ENCODE assay signal across 8 cellular contexts in genomic region chr3:179562467-179563297, GRCh38. TPM values are rescaled to one million over a fixed set of nuclear protein-coding genes. Genes with fewer than 3 reads are reported as not detected.
DNase-seq lines count a peak whose midpoint lies in the region; ATAC-seq, FAIRE-seq and TF ChIP-seq lines count a peak whose summit lies in the region.

Gene ACTL6A, plus strand, starts transcription at chr3:179562926. Its CDS starts 167 bp downstream, at chr3:179563093.

- no peak for TF ChIP-seq CTCF in transverse colon (IDR thresholded peaks at IDR 0.05)

- POLR2A ChIA-PET in T-cell (lab: Charles Lee): interaction anchor here (0.5 to 1.5 kb wide), 5 partner anchors 39 to 1402 kb away, joined by 3 to 9 read pairs (median 3); partner anchors contain the start of genes MRPL47 (in 1 of the 2) and NDUFB5 (in 1 of the 2)

- peak within 1 kb of the TSS; percentile 99 for H2AFZ ChIP-seq in trophoblast cell (ENCODE audit: insufficient read depth, low read length, poor library complexity)

- H3K27me3 Mint-ChIP-seq in T-cell: peaks cover 0 to 5% of the 10 kb centered on the region in 2 donors

- H3K4me2 ChIP-seq in trophoblast cell (ENCODE audit: low read length): peak within 1 kb of the TSS; percentile 86

- no peaks in the 10 kb centered on the region for H3K27me3 ChIP-seq in trophoblast cell (ENCODE audit: insufficient read depth, low read length)
- H3K27me3 ChIP-seq in transverse colon: no peaks in the 10 kb centered on the region

- peak within 1 kb of the TSS; percentile 98 for H4K91ac ChIP-seq in trophoblast cell (ENCODE audit: low read depth, low read length)

- H3K23ac ChIP-seq in trophoblast cell (ENCODE audit: low read length): no peak within 1 kb of the TSS

- peak within 1 kb of the TSS; percentile 100 for H4K8ac ChIP-seq in trophoblast cell (ENCODE audit: low read depth, low read length)

- peak within 1 kb of the TSS; percentile 98 for H3K4ac ChIP-seq in trophoblast cell (ENCODE audit: low read depth, low read length)

- H3K79me2 ChIP-seq in trophoblast cell (ENCODE audit: control insufficient read depth, insufficient read depth, low read length, poor library complexity): peaks cover 9% of the 10 kb centered on the region

- H3K4me3 Mint-ChIP-seq in T-cell: peak within 1 kb of the TSS; percentile 94 to 98 (median 98)

- peak within 1 kb of the TSS; percentile 97 for H3K9ac ChIP-seq in trophoblast cell (ENCODE audit: low read length)

- H2BK5ac ChIP-seq in trophoblast cell (ENCODE audit: low read depth, low read length, poor library complexity): peak within 1 kb of the TSS; percentile 94

- peak within 1 kb of the TSS; percentile 87 for H2BK12ac ChIP-seq in trophoblast cell (ENCODE audit: low read length)

- no peaks in the 10 kb centered on the region for H3K36me3 Mint-ChIP-seq in T-cell

- peak within 1 kb of the TSS; percentile 100 for H3K14ac ChIP-seq in trophoblast cell (ENCODE audit: low read length)

- H3K4me3 ChIP-seq in trophoblast cell (ENCODE audit: low read depth, low read length) (peak within 1 kb of the TSS; percentile 99), transverse colon (peak within 1 kb of the TSS; percentile 74 to 89 (median 84))

- H3K18ac ChIP-seq in trophoblast cell (ENCODE audit: low read length): peak within 1 kb of the TSS; percentile 99

- ATAC-seq in HG02840 (IDR thresholded peaks at IDR 0.05; ENCODE audit: low FRiP score, unreplicated experiment): peak; percentile 97
- peak; percentile 93 to 95 (median 94) for ATAC-seq in T-cell (replicated peaks in 1 of 4)

- TF ChIP-seq EP300 in transverse colon (IDR thresholded peaks at IDR 0.05; ENCODE audit: low read depth): no peak

- WGBS in adipose tissue, 3 donors: 1% methylated on average over 62 to 65 of the region's 65 CpGs
- no CpG with 5 or more reads among the region's 65 CpGs for WGBS in trophoblast cell (ENCODE audit: extremely low coverage, insufficient coverage, insufficient read length)
- 1 to 2% methylated on average over 16 to 51 of the region's 65 CpGs for WGBS in transverse colon (ENCODE audit: low coverage in 1 of 2), 2 donors

- H3K27ac Mint-ChIP-seq in T-cell: peak within 1 kb of the TSS; percentile 95 to 98

- H3K9me3 ChIP-seq in trophoblast cell (ENCODE audit: insufficient read depth, low read depth, low read length) (no peaks in the 10 kb centered on the region), transverse colon (no peaks in the 10 kb centered on the region)

- H3K27ac ChIP-seq in adipose tissue (ENCODE audit: low read depth, low read length): no peak within 1 kb of the TSS
- peak within 1 kb of the TSS; percentile 98 for H3K27ac ChIP-seq in trophoblast cell (ENCODE audit: low read depth, low read length)
- peak within 1 kb of the TSS; percentile 91 to 95 (median 92) for H3K27ac ChIP-seq in transverse colon

- DNase-seq in GM12891 (ENCODE audit: insufficient read length, low spot score) (peak; percentile 93), NCI-H1436 treated with DMSO at 0.1 percent for 48 hours (lab: John Stamatoyannopoulos, UW) (peak; percentile 99), T-cell (peak; percentile 93 to 99 (median 98)), cardiac septum (ENCODE audit: low spot score) (peak; percentile 100), trophoblast cell (peak; percentile 100), transverse colon (peak; percentile 100)

- peak; percentile 99 for FAIRE-seq in GM12891 (lab: Jason Lieb, UNC)

- TF ChIP-seq POLR2A in GM12891 (IDR thresholded peaks at IDR 0.05; ENCODE audit: low read depth, low read length): peak; percentile 88
- peak; percentile 64 for TF ChIP-seq POLR2A in transverse colon (IDR thresholded peaks at IDR 0.05)

- in situ Hi-C loops in transverse colon (cut with MboI; ENCODE audit: low pct_ligation_motif_present in 1 of 4, low pct_unique_long_range_greater_than_20kb in 1 of 4, low sequenced_read_pairs in 3 of 4): loop anchor here in 3 of 4 donors (25.0 kb wide), 3 partner anchors 125 to 550 kb away; no protein-coding TSS in a partner anchor

- intact Hi-C loops in cardiac septum (cut with DNase I) (loop anchor here (5.0 kb wide), 3 partner anchors 40 to 415 kb away; partner anchors contain the start of genes MFN1, MRPL47, NDUFB5 and PIK3CA), transverse colon (cut with DNase I; ENCODE audit: low total_unique reads) (loop anchor here (5.0 to 10.0 kb wide), 3 partner anchors 40 to 545 kb away; partner anchors contain the start of genes MFN1, MRPL47 and NDUFB5)

- peaks cover 2 to 3% of the 10 kb centered on the region in 2 experiments for H3K4me1 ChIP-seq in trophoblast cell (ENCODE audit: control insufficient read depth in 1 of 2, insufficient read depth in 2 of 2, low read length in 2 of 2)
- peaks cover 6 to 15% (median 8%) of the 10 kb centered on the region in 4 donors for H3K4me1 ChIP-seq in transverse colon

- CTCF ChIA-PET in T-cell (lab: Charles Lee): interaction anchor here (0.5 to 2.6 kb wide), 14 partner anchors 8 to 553 kb away, joined by 3 to 9 read pairs (median 4); partner anchors contain the start of genes MRPL47 (in 1 of the 2), NDUFB5 (in 1 of the 2) and USP13 (in 1 of the 2)

- peak within 1 kb of the TSS; percentile 97 for H2BK120ac ChIP-seq in trophoblast cell (ENCODE audit: insufficient read depth, low read length, poor library complexity)

- peak within 1 kb of the TSS; percentile 99 for H4K12ac ChIP-seq in trophoblast cell (ENCODE audit: low read depth, low read length)

- H3K36me3 ChIP-seq in trophoblast cell (ENCODE audit: control insufficient read depth in 1 of 2, insufficient read depth in 2 of 2, low read length in 2 of 2): no peaks in the 10 kb centered on the region
- no peaks in the 10 kb centered on the region for H3K36me3 ChIP-seq in transverse colon

- peaks cover 5% of the 10 kb centered on the region for H3K79me1 ChIP-seq in trophoblast cell (ENCODE audit: low read length)

- no peaks in the 10 kb centered on the region for H3K9me3 Mint-ChIP-seq in T-cell

- H2AK5ac ChIP-seq in trophoblast cell (ENCODE audit: low read length): peak within 1 kb of the TSS; percentile 95

- peaks cover 26 to 36% (median 34%) of the 10 kb centered on the region in 3 donors for H3K4me1 Mint-ChIP-seq in T-cell

TF ChIP-seq in GM12891, 5 proteins besides CTCF, POLR2A, EP300 and RAD21:
- TF ChIP-seq PAX5 (IDR thresholded peaks at IDR 0.05; ENCODE audit: insufficient read depth, low read length, severe bottlenecking): no peak
- peak; percentile 82 for TF ChIP-seq POLR2AphosphoS5 (IDR thresholded peaks at IDR 0.05; ENCODE audit: low read depth, low read length)
- TF ChIP-seq SPI1 (IDR thresholded peaks at IDR 0.05; ENCODE audit: low read depth, low read length): 0 out of 2 replicates have a peak, but pooled peaks have one; percentile 38
- TF ChIP-seq TAF1 (IDR thresholded peaks at IDR 0.05; ENCODE audit: low read depth, low read length): peak; percentile 67
- peak; percentile 78; the same call in 1 of the 2 replicates for TF ChIP-seq POU2F2 (IDR thresholded peaks at IDR 0.05; ENCODE audit: low read depth, low read length)

RNA-seq across cellular contexts. Expression of gene ACTL6A, which starts in this region (rescaled TPM):
- 50.5 TPM for polyA plus RNA-seq in GM12891 (2012; ENCODE audit: low read depth, missing spikeins)
- 10 to 100 TPM; 27.4 to 62.7 (median 59.2) TPM for total RNA-seq in T-cell
- polyA plus RNA-seq in adipose tissue: 10 to 100 TPM; 16.7 to 30.3 (median 24.5) TPM
- total RNA-seq in cardiac septum: 14.4 TPM
- polyA plus RNA-seq in trophoblast cell (2013): 40.2 and 41.9 TPM in 2 replicates
- total RNA-seq in transverse colon: 10 to 100 TPM in 3 of 4 donors, 1 to 10 TPM in 1; 1.1 to 47.0 (median 28.4) TPM
